ENCODE assay signal across 40 cellular contexts in genomic region chr1:216350186-216350585, GRCh38.
"Had no signal": no experiment of that assay in that cellular context is flagged by ENCODE, and none has a peak within 500 bp of the region (broad histone marks: within the 10 kb centered on the region; RNA-seq: fewer than 3 reads in every experiment).

No MANE protein-coding gene starts in this region.

- H3K4me3 ChIP-seq: adrenal gland, ascending aorta, body of pancreas, breast epithelium, cardiac muscle cell had no signal

- FAIRE-seq: astrocyte, bronchial epithelial cell had no signal

- H3K4me1 Mint-ChIP-seq: activated naive CD4-positive, alpha-beta T cell treated with anti-CD3 and anti-CD28 coated beads, Interleukin-2, amount 10 ng/mL, durations not matched to agents 7 days and 5 days; activated naive CD4-positive, alpha-beta T cell treated with anti-CD3 and anti-CD28 coated beads, Interleukin-2, amount 50 U/mL, for 24 hours; activated naive CD8-positive, alpha-beta T cell treated with anti-CD3 and anti-CD28 coated beads for 36 hours; activated naive CD8-positive, alpha-beta T cell treated with anti-CD3 and anti-CD28 coated beads, Interleukin-2, amount 10 ng/mL, durations not matched to agents 7 days and 5 days; activated naive CD8-positive, alpha-beta T cell treated with anti-CD3 and anti-CD28 coated beads, Interleukin-2, amount 50 U/mL, for 24 hours; activated T-helper 17 cell treated with anti-CD3 and anti-CD28 coated beads, Interleukin-2, amount 50 U/mL, for 72 hours; brain; central memory CD8-positive, alpha-beta T cell had no signal

- H3K27ac Mint-ChIP-seq: activated naive CD4-positive, alpha-beta T cell treated with anti-CD3 and anti-CD28 coated beads for 36 hours; activated naive CD4-positive, alpha-beta T cell treated with anti-CD3 and anti-CD28 coated beads, Interleukin-2, amount 10 ng/mL, durations not matched to agents 7 days and 5 days; activated naive CD4-positive, alpha-beta T cell treated with anti-CD3 and anti-CD28 coated beads, Interleukin-2, amount 50 U/mL, for 24 hours; activated naive CD4-positive, alpha-beta T cell treated with anti-CD3 and anti-CD28 coated beads, Interleukin-2, amount 50 U/mL, for 72 hours; activated naive CD8-positive, alpha-beta T cell; activated naive CD8-positive, alpha-beta T cell treated with anti-CD3 and anti-CD28 coated beads for 36 hours; activated naive CD8-positive, alpha-beta T cell treated with anti-CD3 and anti-CD28 coated beads, Interleukin-2, amount 10 ng/mL, durations not matched to agents 7 days and 5 days; activated naive CD8-positive, alpha-beta T cell treated with anti-CD3 and anti-CD28 coated beads, Interleukin-2, amount 50 U/mL, for 24 hours; activated T-cell treated with anti-CD3 and anti-CD28 coated beads, Interleukin-2, amount 50 U/mL, for 24 hours; activated T-cell treated with anti-CD3 and anti-CD28 coated beads, Interleukin-2, amount 50 U/mL, for 72 hours; activated T-helper 1 cell treated with anti-CD3 and anti-CD28 coated beads, Interleukin-12 subunit alpha, Interleukin-12 subunit beta, Interleukin-2, Interleukin-4 antibody, amounts not matched to agents 30 ng/mL and 10 ng/mL and 1 ng/mL, durations not matched to agents 14 hours and 24 hours and 36 hours; activated T-helper 17 cell treated with anti-CD3 and anti-CD28 coated beads, Interleukin-2, amount 50 U/mL, for 72 hours; activated T-helper 2 cell treated with anti-CD3 and anti-CD28 coated beads, Interferon-gamma antibody, Interleukin-2, Interleukin-4, amounts not matched to agents 10 μg/mL and 5 μg/mL and 100 μg/mL, durations not matched to agents 14 hours and 24 hours and 36 hours; brain had no signal

- DNase-seq: activated effector memory CD4-positive, alpha-beta T cell treated with anti-CD3 and anti-CD28 coated beads, Interleukin-2, amount 50 U/mL, for 16 hours; activated effector memory CD4-positive, alpha-beta T cell treated with Interleukin-2 at 50 U/mL for 16 hours; activated gamma-delta T cell; activated gamma-delta T cell treated with Interleukin-2 at 50 U/mL for 16 hours; activated naive CD4-positive, alpha-beta T cell; activated naive CD4-positive, alpha-beta T cell treated with anti-CD3 and anti-CD28 coated beads for 36 hours; activated naive CD4-positive, alpha-beta T cell treated with anti-CD3 and anti-CD28 coated beads, Interleukin-2, amount 10 ng/mL, durations not matched to agents 7 days and 5 days; activated naive CD4-positive, alpha-beta T cell treated with anti-CD3 and anti-CD28 coated beads, Interleukin-2, amount 50 U/mL, for 16 hours; activated naive CD4-positive, alpha-beta T cell treated with Interleukin-2 at 50 U/mL for 16 hours; activated naive CD8-positive, alpha-beta T cell treated with anti-CD3 and anti-CD28 coated beads for 36 hours; activated naive CD8-positive, alpha-beta T cell treated with anti-CD3 and anti-CD28 coated beads, Interleukin-2, amount 10 ng/mL, durations not matched to agents 7 days and 5 days; activated naive CD8-positive, alpha-beta T cell treated with anti-CD3 and anti-CD28 coated beads, Interleukin-2, amount 50 U/mL, for 24 hours; activated T-cell treated with anti-CD3 and anti-CD28 coated beads, Interleukin-2, amount 50 U/mL, for 1 hour; activated T-cell treated with anti-CD3 and anti-CD28 coated beads, Interleukin-2, amount 50 U/mL, for 24 hours; activated T-cell treated with anti-CD3 and anti-CD28 coated beads, Interleukin-2, amount 50 U/mL, for 4 hours; activated T-cell treated with anti-CD3 and anti-CD28 coated beads, Interleukin-2, amount 50 U/mL, for 48 hours; activated T-cell treated with anti-CD3 and anti-CD28 coated beads, Interleukin-2, amount 50 U/mL, for 72 hours; adrenal gland; amniotic stem cell; amygdala; anterior cingulate cortex; aorta; body of pancreas; brain microvascular endothelial cell; caudate nucleus; central memory CD4-positive, alpha-beta T cell; cerebellar nuclear complex had no signal

- H3K36me3 Mint-ChIP-seq: activated naive CD4-positive, alpha-beta T cell treated with anti-CD3 and anti-CD28 coated beads, Interleukin-2, amount 10 ng/mL, durations not matched to agents 7 days and 5 days; activated naive CD4-positive, alpha-beta T cell treated with anti-CD3 and anti-CD28 coated beads, Interleukin-2, amount 50 U/mL, for 72 hours; activated naive CD8-positive, alpha-beta T cell; activated naive CD8-positive, alpha-beta T cell treated with anti-CD3 and anti-CD28 coated beads for 36 hours; activated naive CD8-positive, alpha-beta T cell treated with anti-CD3 and anti-CD28 coated beads, Interleukin-2, amount 10 ng/mL, durations not matched to agents 7 days and 5 days; brain had no signal

- H3K27me3 Mint-ChIP-seq: activated naive CD4-positive, alpha-beta T cell treated with anti-CD3 and anti-CD28 coated beads, Interleukin-2, amount 10 ng/mL, durations not matched to agents 7 days and 5 days; activated naive CD4-positive, alpha-beta T cell treated with anti-CD3 and anti-CD28 coated beads, Interleukin-2, amount 50 U/mL, for 24 hours; activated naive CD8-positive, alpha-beta T cell; activated naive CD8-positive, alpha-beta T cell treated with anti-CD3 and anti-CD28 coated beads for 36 hours; activated naive CD8-positive, alpha-beta T cell treated with anti-CD3 and anti-CD28 coated beads, Interleukin-2, amount 10 ng/mL, durations not matched to agents 7 days and 5 days; activated naive CD8-positive, alpha-beta T cell treated with anti-CD3 and anti-CD28 coated beads, Interleukin-2, amount 50 U/mL, for 24 hours; activated T-cell treated with anti-CD3 and anti-CD28 coated beads, Interleukin-2, amount 50 U/mL, for 24 hours; activated T-helper 17 cell treated with anti-CD3 and anti-CD28 coated beads, Interleukin-2, amount 50 U/mL, for 72 hours; brain; central memory CD8-positive, alpha-beta T cell had no signal

- H3K27me3 ChIP-seq: adrenal gland, ascending aorta, body of pancreas, brain microvascular endothelial cell, breast epithelium, cardiac muscle cell had no signal

- H3K4me3 Mint-ChIP-seq: activated naive CD4-positive, alpha-beta T cell treated with anti-CD3 and anti-CD28 coated beads for 36 hours; activated naive CD4-positive, alpha-beta T cell treated with anti-CD3 and anti-CD28 coated beads, Interleukin-2, amount 10 ng/mL, durations not matched to agents 7 days and 5 days; activated naive CD4-positive, alpha-beta T cell treated with anti-CD3 and anti-CD28 coated beads, Interleukin-2, amount 50 U/mL, for 24 hours; activated naive CD8-positive, alpha-beta T cell; activated naive CD8-positive, alpha-beta T cell treated with anti-CD3 and anti-CD28 coated beads for 36 hours; activated naive CD8-positive, alpha-beta T cell treated with anti-CD3 and anti-CD28 coated beads, Interleukin-2, amount 10 ng/mL, durations not matched to agents 7 days and 5 days; activated naive CD8-positive, alpha-beta T cell treated with anti-CD3 and anti-CD28 coated beads, Interleukin-2, amount 50 U/mL, for 24 hours; activated T-cell treated with anti-CD3 and anti-CD28 coated beads, Interleukin-2, amount 50 U/mL, for 24 hours; activated T-cell treated with anti-CD3 and anti-CD28 coated beads, Interleukin-2, amount 50 U/mL, for 4 hours; activated T-cell treated with anti-CD3 and anti-CD28 coated beads, Interleukin-2, amount 50 U/mL, for 72 hours; activated T-helper 1 cell treated with anti-CD3 and anti-CD28 coated beads, Interleukin-12 subunit alpha, Interleukin-12 subunit beta, Interleukin-2, Interleukin-4 antibody, amounts not matched to agents 30 ng/mL and 10 ng/mL and 1 ng/mL, durations not matched to agents 14 hours and 24 hours and 36 hours; activated T-helper 17 cell treated with anti-CD3 and anti-CD28 coated beads, Interleukin-2, amount 50 U/mL, for 72 hours; brain; central memory CD8-positive, alpha-beta T cell had no signal

- H3K9me3 ChIP-seq: ascending aorta, body of pancreas, breast epithelium had no signal

- ATAC-seq: activated naive CD4-positive, alpha-beta T cell treated with anti-CD3 and anti-CD28 coated beads, Interleukin-2, amount 50 U/mL, for 72 hours; activated naive CD8-positive, alpha-beta T cell treated with anti-CD3 and anti-CD28 coated beads, Interleukin-2, amount 50 U/mL, for 24 hours; activated T-cell treated with anti-CD3 and anti-CD28 coated beads, Interleukin-2, amount 50 U/mL, for 4 hours; activated T-cell treated with anti-CD3 and anti-CD28 coated beads, Interleukin-2, amount 50 U/mL, for 72 hours; activated T-helper 17 cell treated with anti-CD3 and anti-CD28 coated beads, Interleukin-2, amount 50 U/mL, for 72 hours; body of pancreas had no signal

- H3K36me3 ChIP-seq: adrenal gland, ascending aorta, brain microvascular endothelial cell, breast epithelium, cardiac muscle cell had no signal

- H3K4me1 ChIP-seq: adrenal gland, ascending aorta, body of pancreas, breast epithelium had no signal

- H3K9me3 Mint-ChIP-seq: activated naive CD4-positive, alpha-beta T cell treated with anti-CD3 and anti-CD28 coated beads, Interleukin-2, amount 50 U/mL, for 24 hours; activated naive CD8-positive, alpha-beta T cell treated with anti-CD3 and anti-CD28 coated beads, Interleukin-2, amount 10 ng/mL, durations not matched to agents 7 days and 5 days; activated T-cell treated with anti-CD3 and anti-CD28 coated beads, Interleukin-2, amount 50 U/mL, for 4 hours; activated T-helper 1 cell treated with anti-CD3 and anti-CD28 coated beads, Interleukin-12 subunit alpha, Interleukin-12 subunit beta, Interleukin-2, Interleukin-4 antibody, amounts not matched to agents 30 ng/mL and 10 ng/mL and 1 ng/mL, durations not matched to agents 14 hours and 24 hours and 36 hours had no signal

- H3K27ac ChIP-seq: adrenal gland, ascending aorta, body of pancreas, brain microvascular endothelial cell, breast epithelium, cardiac muscle cell had no signal
